ENCODE assay signal across 8 cellular contexts in genomic region chr20:63627129-63627699, GRCh38. TPM values are rescaled to one million over a fixed set of nuclear protein-coding genes. Genes with fewer than 3 reads are reported as not detected.
DNase-seq lines count a peak whose midpoint lies in the region; ATAC-seq, FAIRE-seq and TF ChIP-seq lines count a peak whose summit lies in the region.

No MANE protein-coding gene starts in this region.

- peak overlapping the region; percentile 98 for H3K4me3 ChIP-seq in left ventricle myocardium inferior

- TF ChIP-seq CTCF in left ventricle myocardium inferior (IDR thresholded peaks at IDR 0.05; ENCODE audit: borderline replicate concordance) (no peak), progenitor cell of endocrine pancreas (IDR thresholded peaks at IDR 0.05; ENCODE audit: unreplicated experiment) (no peak)

- H3K27me3 Mint-ChIP-seq in T-cell, result no peaks in the 10 kb centered on the region
- H3K27me3 Mint-ChIP-seq in progenitor cell of endocrine pancreas, result no peaks in the 10 kb centered on the region

- intact Hi-C loops in left ventricle myocardium inferior (cut with micrococcal nuclease), result no loop called here

- ATAC-seq in HG02759 (IDR thresholded peaks at IDR 0.05; ENCODE audit: unreplicated experiment) (peak; percentile 81), T-cell (replicated peaks in 1 of 4) (peak; percentile 79 to 83 (median 80))

- DNase-seq in GM12892 (ENCODE audit: insufficient read length) (peak; percentile 96), NCI-H128 (lab: John Stamatoyannopoulos, UW; ENCODE audit: unreplicated experiment) (peak; percentile 86), T-cell (peak in 33 of 34 experiments; percentile 71 to 95 (median 92)), amniotic epithelial cell (ENCODE audit: low read depth) (peak; percentile 86), left ventricle myocardium inferior (peak; percentile 96), progenitor cell of endocrine pancreas (ENCODE audit: low spot score, unreplicated experiment) (peak; percentile 88), ureter (ENCODE audit: low spot score) (peak; percentile 96)

- CTCF ChIA-PET in T-cell (lab: Charles Lee), result interaction anchor here in 1 of 2 donors (0.6 to 1.7 kb wide), 3 partner anchors 8 to 14 kb away, joined by 3 to 9 read pairs (median 4); no protein-coding TSS in a partner anchor

- POLR2A ChIA-PET in T-cell (lab: Charles Lee), result interaction anchor here (0.8 to 1.2 kb wide), 2 partner anchors 14 kb away, joined by 14 to 21 read pairs; no protein-coding TSS in a partner anchor

- H3K27ac ChIP-seq in left ventricle myocardium inferior (replicated peaks), result peak overlapping the region; percentile 99

- FAIRE-seq in GM12892 (lab: Jason Lieb, UNC), result peak; percentile 87

- H3K4me1 ChIP-seq in left ventricle myocardium inferior, result peaks cover 45% of the 10 kb centered on the region

- H3K27me3 ChIP-seq in left ventricle myocardium inferior (ENCODE audit: low read depth), result no peaks in the 10 kb centered on the region

- H3K27ac Mint-ChIP-seq in T-cell (peak overlapping the region; percentile 85 to 86), progenitor cell of endocrine pancreas (no peak overlapping the region)

- peaks cover 41 to 49% (median 48%) of the 10 kb centered on the region in 3 donors for H3K4me1 Mint-ChIP-seq in T-cell
- H3K4me1 Mint-ChIP-seq in progenitor cell of endocrine pancreas (ENCODE audit: low read depth), result peaks cover 8% of the 10 kb centered on the region

- H3K36me3 ChIP-seq in left ventricle myocardium inferior, result peaks cover 6% of the 10 kb centered on the region

- H3K9me3 Mint-ChIP-seq in T-cell, result no peaks in the 10 kb centered on the region
- no peaks in the 10 kb centered on the region for H3K9me3 Mint-ChIP-seq in progenitor cell of endocrine pancreas (ENCODE audit: low read depth)

- H3K36me3 Mint-ChIP-seq in T-cell (peaks cover 13% of the 10 kb centered on the region), progenitor cell of endocrine pancreas (ENCODE audit: insufficient read depth) (peaks cover 2% of the 10 kb centered on the region)

- no peaks in the 10 kb centered on the region for H3K9me3 ChIP-seq in left ventricle myocardium inferior (replicated peaks)

- TF ChIP-seq POLR2A in GM12892 (IDR thresholded peaks at IDR 0.05; ENCODE audit: low read depth, low read length), result peak; percentile 85

- H3K4me3 Mint-ChIP-seq in T-cell, result peak overlapping the region; percentile 98 to 99 (median 99)
- peak overlapping the region; percentile 67 for H3K4me3 Mint-ChIP-seq in progenitor cell of endocrine pancreas (ENCODE audit: low read depth)

RNA-seq across cellular contexts. Expression of gene GMEB2, which starts 0.3 kb away (rescaled TPM):
- 3.2 TPM for polyA plus RNA-seq in GM12892 (2012; ENCODE audit: missing spikeins)
- total RNA-seq in T-cell, result 10 to 100 TPM; 20.7 to 30.3 (median 29.0) TPM
- total RNA-seq in left ventricle myocardium inferior, result 5.3 TPM
- 15.1 and 15.2 TPM in 2 replicates for total RNA-seq in progenitor cell of endocrine pancreas
- 13.3 TPM for total RNA-seq in ureter

RNA-seq across cellular contexts. Expression of gene STMN3, which starts 26.0 kb away (rescaled TPM):
- 2.0 TPM for polyA plus RNA-seq in GM12892 (2012; ENCODE audit: missing spikeins)
- 100 to 1,000 TPM in 3 of 5 donors, 10 to 100 TPM in 2; 92.9 to 121 (median 107) TPM for total RNA-seq in T-cell
- 4.6 TPM for total RNA-seq in left ventricle myocardium inferior
- 25.6 and 26.5 TPM in 2 replicates for total RNA-seq in progenitor cell of endocrine pancreas
- total RNA-seq in ureter, result 16.5 TPM

RNA-seq across cellular contexts. Expression of gene RTEL1, which starts 30.9 kb away (rescaled TPM):
- 10.9 TPM for polyA plus RNA-seq in GM12892 (2012; ENCODE audit: missing spikeins)
- total RNA-seq in T-cell (10 to 100 TPM; 30.7 to 41.6 (median 36.8) TPM), left ventricle myocardium inferior (9.6 TPM), progenitor cell of endocrine pancreas (35.5 and 39.7 TPM in 2 replicates), ureter (45.9 TPM)

RNA-seq across cellular contexts. Expression of gene HELZ2, which starts 53.2 kb away (rescaled TPM):
- polyA plus RNA-seq in GM12892 (2012; ENCODE audit: missing spikeins), result 10.3 TPM
- total RNA-seq in T-cell, result 10 to 100 TPM; 31.6 to 73.0 (median 43.5) TPM
- total RNA-seq in left ventricle myocardium inferior, result 10.6 TPM
- total RNA-seq in progenitor cell of endocrine pancreas, result 19.3 and 21.6 TPM in 2 replicates
- 35.6 TPM for total RNA-seq in ureter

Comparison
In these comparisons a context has a peak if more than half of its experiments do, and no peak if none do; other contexts are left out.
1. Peak in every context shown above with its lines: DNase-seq, ATAC-seq, H3K4me3 ChIP-seq and H3K27ac ChIP-seq.